Comparison of ENCODE assay signal across 12 cellular contexts in genomic region chr11:125344846-125345705, GRCh38.
A peak's percentile ranks its signal among the peaks of the same experiment; 100 is the strongest.
DNase-seq lines count a peak whose midpoint lies in the region; ATAC-seq, FAIRE-seq and TF ChIP-seq lines count a peak whose summit lies in the region.
"Had no signal": no experiment of that assay in that cellular context is flagged by ENCODE, and none has a peak within 500 bp of the region (broad histone marks: within the 10 kb centered on the region; RNA-seq: fewer than 3 reads in every experiment).

No MANE protein-coding gene starts in this region.

- H3K9me3 ChIP-seq in upper lobe of right lung (no peaks in the 10 kb centered on the region), small intestine (ENCODE audit: control insufficient read depth, low read depth) (no peaks in the 10 kb centered on the region), mucosa of descending colon (no peaks in the 10 kb centered on the region)
- H3K9me3 ChIP-seq: ascending aorta, thoracic aorta had no signal

- TF ChIP-seq CTCF in upper lobe of right lung (IDR thresholded peaks at IDR 0.05) (no peak), mucosa of descending colon (IDR thresholded peaks at IDR 0.05) (no peak)

- 51 to 67% (median 62%) methylated on average over 12 of the region's 12 CpGs for WGBS in small intestine, 3 donors

- H3K4me3 ChIP-seq in upper lobe of right lung, result no peak overlapping the region
- H3K4me3 ChIP-seq in small intestine (ENCODE audit: low read depth in 1 of 2, low read length in 2 of 2), result no peak overlapping the region
- H3K4me3 ChIP-seq in mucosa of descending colon, result no peak overlapping the region
- H3K4me3 ChIP-seq: thoracic aorta had no signal

- H3K27me3 ChIP-seq in upper lobe of right lung (no peaks in the 10 kb centered on the region), small intestine (ENCODE audit: control insufficient read depth in 2 of 2, insufficient read depth in 2 of 2, low read length in 2 of 2) (no peaks in the 10 kb centered on the region)
- H3K27me3 ChIP-seq: ascending aorta had no signal

- H3K4me1 ChIP-seq in upper lobe of right lung (peaks cover 9% of the 10 kb centered on the region), small intestine (ENCODE audit: control insufficient read depth in 2 of 2, insufficient read depth in 1 of 2, low read depth in 1 of 2, low read length in 1 of 2) (no peaks in the 10 kb centered on the region), mucosa of descending colon (ENCODE audit: low read depth) (no peaks in the 10 kb centered on the region)
- H3K4me1 ChIP-seq: parathyroid adenoma had no signal

- DNase-seq in activated effector memory CD4-positive, alpha-beta T cell treated with anti-CD3 and anti-CD28 coated beads, Interleukin-2, amount 50 U/mL, for 16 hours, result peak; percentile 42
- no peak for DNase-seq in activated effector memory CD4-positive, alpha-beta T cell treated with Interleukin-2 at 50 U/mL for 16 hours
- DNase-seq in medulla oblongata (ENCODE audit: extremely low spot score) (peak; percentile 21), posterior vena cava (ENCODE audit: low spot score) (peak; percentile 76), upper lobe of right lung (peak; percentile 53), small intestine (no peak), mucosa of descending colon (no peak)
- no peak for DNase-seq in central memory CD4-positive, alpha-beta T cell

- H3K36me3 ChIP-seq in upper lobe of right lung (no peaks in the 10 kb centered on the region), small intestine (ENCODE audit: control insufficient read depth in 2 of 2, insufficient read depth in 2 of 2, low read length in 2 of 2) (no peaks in the 10 kb centered on the region), mucosa of descending colon (ENCODE audit: low read depth) (no peaks in the 10 kb centered on the region)
- H3K36me3 ChIP-seq: ascending aorta, thoracic aorta had no signal

- intact Hi-C loops in posterior vena cava (cut with DNase I) (loop anchor here (5.0 kb wide), 3 partner anchors 42 to 393 kb away; partner anchors contain the start of gene CCDC15 (in 1 of the 2)), upper lobe of right lung (cut with DNase I) (loop anchor here (10.0 kb wide), 1 partner anchor 80 kb away; no protein-coding TSS in a partner anchor), mucosa of descending colon (cut with DNase I, micrococcal nuclease) (loop anchor here in 1 of 2 donors (5.0 kb wide), 1 partner anchor 178 kb away; no protein-coding TSS in a partner anchor)

- no peak for ATAC-seq in upper lobe of right lung
- no peak for ATAC-seq in mucosa of descending colon

- no peak for FAIRE-seq in small intestine (lab: Jason Lieb, UNC)

- H3K27ac ChIP-seq in upper lobe of right lung, result peak overlapping the region; percentile 1
- H3K27ac ChIP-seq in small intestine (ENCODE audit: low read depth in 1 of 2, low read length in 1 of 2), result no peak overlapping the region
- H3K27ac ChIP-seq: 22Rv1, parathyroid adenoma had no signal

Comparison
In these comparisons a context has a peak if more than half of its experiments do, and no peak if none do; other contexts are left out.
1. DNase-seq: peak in activated effector memory CD4-positive, alpha-beta T cell treated with anti-CD3 and anti-CD28 coated beads, Interleukin-2, amount 50 U/mL, for 16 hours (single experiment), medulla oblongata (single experiment), posterior vena cava (single experiment) and upper lobe of right lung (single experiment); none in activated effector memory CD4-positive, alpha-beta T cell treated with Interleukin-2 at 50 U/mL for 16 hours (single experiment), small intestine (single experiment), central memory CD4-positive, alpha-beta T cell (single experiment) and mucosa of descending colon (0 of 3).